In genomic region chr1:114718661-114719423, GRCh38 we compare ENCODE assay signal across 12 cellular contexts. TPM values are rescaled to one million over a fixed set of nuclear protein-coding genes. Genes with fewer than 3 reads are reported as not detected.
DNase-seq lines count a peak whose midpoint lies in the region; ATAC-seq, FAIRE-seq and TF ChIP-seq lines count a peak whose summit lies in the region.
"Had no signal": no experiment of that assay in that cellular context is flagged by ENCODE, and none has a peak within 500 bp of the region (broad histone marks: within the 10 kb centered on the region; RNA-seq: fewer than 3 reads in every experiment).

No MANE protein-coding gene starts in this region.

- peaks cover 66% of the 10 kb centered on the region for H3K36me3 Mint-ChIP-seq in activated CD8-positive, alpha-beta memory T cell treated with anti-CD3 and anti-CD28 coated beads, Interleukin-2, amount 10 ng/mL, durations not matched to agents 7 days and 5 days
- H3K36me3 Mint-ChIP-seq in activated T-cell treated with anti-CD3 and anti-CD28 coated beads, Interleukin-2, amount 50 U/mL, for 24 hours (ENCODE audit: low read depth): peaks cover 88% of the 10 kb centered on the region

- intact Hi-C loops in sciatic nerve (cut with DNase I): no loop called here

- TF ChIP-seq CTCF in fibroblast of the aortic adventitia (IDR thresholded peaks at IDR 0.05; ENCODE audit: insufficient read depth, low read length): no peak

- no peak overlapping the region for H3K27ac ChIP-seq in substantia nigra (ENCODE audit: low read depth, low read length, poor library complexity, severe bottlenecking)

- CTCF ChIA-PET in activated CD8-positive, alpha-beta memory T cell treated with anti-CD3 and anti-CD28 coated beads, Interleukin-2, amount 10 ng/mL, durations not matched to agents 7 days and 5 days (lab: Charles Lee): no interaction called here

- H3K27me3 Mint-ChIP-seq in activated CD8-positive, alpha-beta memory T cell treated with anti-CD3 and anti-CD28 coated beads, Interleukin-2, amount 10 ng/mL, durations not matched to agents 7 days and 5 days: no peaks in the 10 kb centered on the region
- no peaks in the 10 kb centered on the region for H3K27me3 Mint-ChIP-seq in activated T-cell treated with anti-CD3 and anti-CD28 coated beads, Interleukin-2, amount 50 U/mL, for 24 hours
- H3K27me3 Mint-ChIP-seq: naive B cell had no signal

- no peaks in the 10 kb centered on the region for H3K9me3 Mint-ChIP-seq in activated CD8-positive, alpha-beta memory T cell treated with anti-CD3 and anti-CD28 coated beads, Interleukin-2, amount 10 ng/mL, durations not matched to agents 7 days and 5 days (ENCODE audit: low read depth)
- H3K9me3 Mint-ChIP-seq in activated T-cell treated with anti-CD3 and anti-CD28 coated beads, Interleukin-2, amount 50 U/mL, for 24 hours: no peaks in the 10 kb centered on the region
- H3K9me3 Mint-ChIP-seq: naive B cell had no signal

- peaks cover 22% of the 10 kb centered on the region for H3K4me1 Mint-ChIP-seq in activated CD8-positive, alpha-beta memory T cell treated with anti-CD3 and anti-CD28 coated beads, Interleukin-2, amount 10 ng/mL, durations not matched to agents 7 days and 5 days
- peaks cover 47% of the 10 kb centered on the region for H3K4me1 Mint-ChIP-seq in activated T-cell treated with anti-CD3 and anti-CD28 coated beads, Interleukin-2, amount 50 U/mL, for 24 hours (ENCODE audit: low read depth)

- no peak overlapping the region for H3K4me3 Mint-ChIP-seq in activated CD8-positive, alpha-beta memory T cell treated with anti-CD3 and anti-CD28 coated beads, Interleukin-2, amount 10 ng/mL, durations not matched to agents 7 days and 5 days
- no peak overlapping the region for H3K4me3 Mint-ChIP-seq in activated T-cell treated with anti-CD3 and anti-CD28 coated beads, Interleukin-2, amount 50 U/mL, for 24 hours

- ATAC-seq in activated CD8-positive, alpha-beta memory T cell treated with anti-CD3 and anti-CD28 coated beads, Interleukin-2, amount 10 ng/mL, durations not matched to agents 7 days and 5 days: no peak
- no peak for ATAC-seq in stimulated activated naive CD8-positive, alpha-beta T cell treated with anti-CD3 and anti-CD28 coated beads, Interleukin-15, Interleukin-2, amounts not matched to agents 100 U/mL and 50 U/mL, for 24 hours
- ATAC-seq in sciatic nerve: no peak
- ATAC-seq: GM12878 had no signal

- no peak for FAIRE-seq in frontal cortex (lab: Jason Lieb, UNC)
- FAIRE-seq: GM12878 had no signal

- no peak overlapping the region for H3K4me3 ChIP-seq in fibroblast of the aortic adventitia (ENCODE audit: low read depth, low read length)
- H3K4me3 ChIP-seq: GM12878 had no signal

- H3K27ac Mint-ChIP-seq in activated CD8-positive, alpha-beta memory T cell treated with anti-CD3 and anti-CD28 coated beads, Interleukin-2, amount 10 ng/mL, durations not matched to agents 7 days and 5 days: no peak overlapping the region
- peak overlapping the region; percentile 88 for H3K27ac Mint-ChIP-seq in activated T-cell treated with anti-CD3 and anti-CD28 coated beads, Interleukin-2, amount 50 U/mL, for 24 hours

- peak; percentile 57 for DNase-seq in activated CD8-positive, alpha-beta memory T cell treated with anti-CD3 and anti-CD28 coated beads, Interleukin-2, amount 50 U/mL, for 48 hours
- no peak for DNase-seq in activated CD8-positive, alpha-beta memory T cell treated with anti-CD3 and anti-CD28 coated beads, Interleukin-2, amount 10 ng/mL, durations not matched to agents 7 days and 5 days
- no peak for DNase-seq in activated T-cell treated with anti-CD3 and anti-CD28 coated beads, Interleukin-2, amount 50 U/mL, for 24 hours
- peak; percentile 25 for DNase-seq in fibroblast of the aortic adventitia (ENCODE audit: low read depth)
- peak; percentile 12 for DNase-seq in stimulated activated naive CD8-positive, alpha-beta T cell treated with anti-CD3 and anti-CD28 coated beads, Interleukin-15, Interleukin-2, amounts not matched to agents 100 U/mL and 50 U/mL, for 24 hours
- DNase-seq in frontal cortex (ENCODE audit: low spot score in 2 of 2): no peak
- no peak for DNase-seq in substantia nigra (lab: John Stamatoyannopoulos, UW)
- DNase-seq in sciatic nerve (ENCODE audit: low spot score): no peak
- DNase-seq: hippocampal formation, naive B cell, NCI-H1105 treated with DMSO at 0.1 percent for 48 hours had no signal

RNA-seq across cellular contexts. Expression of gene NRAS, which starts 2.3 kb away (rescaled TPM):
- total RNA-seq in activated CD8-positive, alpha-beta memory T cell treated with anti-CD3 and anti-CD28 coated beads, Interleukin-2, amount 10 ng/mL, durations not matched to agents 7 days and 5 days: 10 to 100 TPM; 39.7 to 58.7 TPM
- total RNA-seq in fibroblast of the aortic adventitia (ENCODE audit: low replicate concordance) (27.1 and 80.1 TPM in 2 replicates), frontal cortex (84.0 TPM), sciatic nerve (19.4 TPM)

RNA-seq across cellular contexts. Expression of gene AMPD1, which starts 23.5 kb away (rescaled TPM):
- total RNA-seq in activated CD8-positive, alpha-beta memory T cell treated with anti-CD3 and anti-CD28 coated beads, Interleukin-2, amount 10 ng/mL, durations not matched to agents 7 days and 5 days: not detected
- total RNA-seq in fibroblast of the aortic adventitia (ENCODE audit: low replicate concordance) (not detected in 2 replicates), frontal cortex (not detected), sciatic nerve (not detected)
- total RNA-seq: GM12878 had no signal

RNA-seq across cellular contexts. Expression of gene CSDE1, which starts 38.9 kb away (rescaled TPM):
- 100 to 1,000 TPM; 331 to 410 TPM for total RNA-seq in activated CD8-positive, alpha-beta memory T cell treated with anti-CD3 and anti-CD28 coated beads, Interleukin-2, amount 10 ng/mL, durations not matched to agents 7 days and 5 days
- total RNA-seq in fibroblast of the aortic adventitia (ENCODE audit: low replicate concordance) (670 and 845 TPM in 2 replicates), frontal cortex (831 TPM), sciatic nerve (592 TPM)

RNA-seq across cellular contexts. Expression of gene DENND2C, which starts 49.0 kb away (rescaled TPM):
- under 1 TPM; 0.29 to 0.35 TPM for total RNA-seq in activated CD8-positive, alpha-beta memory T cell treated with anti-CD3 and anti-CD28 coated beads, Interleukin-2, amount 10 ng/mL, durations not matched to agents 7 days and 5 days
- total RNA-seq in fibroblast of the aortic adventitia (ENCODE audit: low replicate concordance) (4.8 and 5.3 TPM in 2 replicates), frontal cortex (2.0 TPM), sciatic nerve (4.5 TPM)

Comparison
In these comparisons a context has a peak if more than half of its experiments do, and no peak if none do; other contexts are left out.
1. DNase-seq: peak in activated CD8-positive, alpha-beta memory T cell treated with anti-CD3 and anti-CD28 coated beads, Interleukin-2, amount 50 U/mL, for 48 hours (single experiment), fibroblast of the aortic adventitia (single experiment) and stimulated activated naive CD8-positive, alpha-beta T cell treated with anti-CD3 and anti-CD28 coated beads, Interleukin-15, Interleukin-2, amounts not matched to agents 100 U/mL and 50 U/mL, for 24 hours (single experiment); none in activated CD8-positive, alpha-beta memory T cell treated with anti-CD3 and anti-CD28 coated beads, Interleukin-2, amount 10 ng/mL, durations not matched to agents 7 days and 5 days (single experiment), activated T-cell treated with anti-CD3 and anti-CD28 coated beads, Interleukin-2, amount 50 U/mL, for 24 hours (single experiment), frontal cortex (0 of 2), substantia nigra (0 of 49) and sciatic nerve (single experiment).